8 cellular contexts compared by ENCODE assay signal in the genomic region with DNA sequence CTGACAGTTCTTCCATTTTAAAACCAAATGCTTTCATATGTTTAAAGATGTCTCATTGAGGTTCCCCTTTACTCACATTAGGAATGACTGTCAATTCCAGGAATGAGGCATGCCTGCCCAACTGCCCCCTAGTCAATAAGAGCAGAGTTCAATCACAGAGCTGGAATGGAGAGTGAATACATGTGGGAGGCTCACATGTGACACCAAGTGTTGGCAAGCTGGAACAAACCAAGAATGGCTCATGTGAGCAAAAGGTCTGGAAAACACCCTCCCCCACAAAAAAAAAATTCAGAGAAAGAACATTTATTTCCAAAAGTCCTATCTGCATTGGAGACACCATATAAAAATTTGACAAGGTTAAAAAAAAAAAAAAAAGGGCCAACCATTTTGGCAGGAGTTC. TPM values are rescaled to one million over a fixed set of nuclear protein-coding genes. Genes with fewer than 3 reads are reported as not detected.
DNase-seq lines count a peak whose midpoint lies in the region; ATAC-seq, FAIRE-seq and TF ChIP-seq lines count a peak whose summit lies in the region.

No MANE protein-coding gene starts in this region.

- H3K27me3 Mint-ChIP-seq in CD4-positive, alpha-beta T cell = no peaks in the 10 kb centered on the region

- intact Hi-C loops in CD4-positive, alpha-beta T cell (cut with DNase I, micrococcal nuclease) = loop anchor here in 1 of 2 experiments (5.0 to 10.0 kb wide), 2 partner anchors 225 to 397 kb away; a partner anchor contains a TSS
- intact Hi-C loops in heart right ventricle (cut with DNase I) = loop anchor here in 6 of 10 donors (10.0 kb wide), 3 partner anchors 207 to 227 kb away; a partner anchor contains a TSS

- peaks cover 75% of the 10 kb centered on the region for H3K36me3 Mint-ChIP-seq in CD4-positive, alpha-beta T cell (ENCODE audit: low read depth)

- peak overlapping the region; percentile 13 for H3K4me3 Mint-ChIP-seq in CD4-positive, alpha-beta T cell

- CTCF ChIA-PET in CD4-positive, alpha-beta T cell (lab: Charles Lee) = no interaction called here

- H3K4me3 ChIP-seq in heart right ventricle = peak overlapping the region in 1 of 10 donors; percentile 9
- no peak overlapping the region for H3K4me3 ChIP-seq in small intestine (ENCODE audit: low read depth in 1 of 2, low read length in 2 of 2)

- FAIRE-seq in small intestine (lab: Jason Lieb, UNC) = no peak

- no peak for DNase-seq in CD4-positive, alpha-beta T cell
- DNase-seq in HCEC 1CT (peak; percentile 88), heart right ventricle (peak in 1 of 2 donors; percentile 19), small intestine (peak; percentile 44), SHP77 treated with DMSO at 0.1 percent for 48 hours (lab: John Stamatoyannopoulos, UW) (no peak)
- DNase-seq in activated T-cell treated with anti-CD3 and anti-CD28 coated beads, Interleukin-2, amount 50 U/mL, for 48 hours = peak; percentile 58 to 59

- POLR2A ChIA-PET in CD4-positive, alpha-beta T cell (lab: Charles Lee) = interaction anchor here (1.2 kb wide), 1 partner anchor 24 kb away, joined by 3 read pairs; a partner anchor contains a TSS

- H3K9me3 Mint-ChIP-seq in CD4-positive, alpha-beta T cell = no peaks in the 10 kb centered on the region

- H3K27ac ChIP-seq in CD4-positive, alpha-beta T cell (ENCODE audit: low read depth, low read length) = no peak overlapping the region
- H3K27ac ChIP-seq in heart right ventricle = peak overlapping the region in 7 of 10 donors; percentile 23 to 69 (median 46)
- H3K27ac ChIP-seq in small intestine (ENCODE audit: low read depth in 1 of 2, low read length in 1 of 2) = no peak overlapping the region

- peak overlapping the region; percentile 71 for H3K27ac Mint-ChIP-seq in CD4-positive, alpha-beta T cell

- H3K36me3 ChIP-seq in heart right ventricle (peaks cover 0 to 51% (median 18%) of the 10 kb centered on the region in 9 donors), small intestine (ENCODE audit: control insufficient read depth in 2 of 2, insufficient read depth in 2 of 2, low read length in 2 of 2) (peaks cover 8 to 15% of the 10 kb centered on the region in 2 donors)

- H3K4me1 Mint-ChIP-seq in CD4-positive, alpha-beta T cell (ENCODE audit: low read depth) = peaks cover 70% of the 10 kb centered on the region

- no peak for ATAC-seq in CD4-positive, alpha-beta T cell (ENCODE audit: poor library complexity)
- peak in 4 of 8 donors; percentile 14 to 41 (median 30) for ATAC-seq in heart right ventricle
- no peak for ATAC-seq in GM19035 (IDR thresholded peaks at IDR 0.05; ENCODE audit: unreplicated experiment)
- ATAC-seq in HG03439 (IDR thresholded peaks at IDR 0.05; ENCODE audit: unreplicated experiment) = no peak

- TF ChIP-seq CTCF in CD4-positive, alpha-beta T cell (IDR thresholded peaks at IDR 0.05) = no peak
- TF ChIP-seq CTCF in heart right ventricle (IDR thresholded peaks at IDR 0.05) = peak in 3 of 9 donors; percentile 25 to 33 (median 30)

- no peaks in the 10 kb centered on the region for H3K27me3 ChIP-seq in CD4-positive, alpha-beta T cell (ENCODE audit: control insufficient read depth, insufficient read depth, low read length)
- no peaks in the 10 kb centered on the region for H3K27me3 ChIP-seq in heart right ventricle
- no peaks in the 10 kb centered on the region for H3K27me3 ChIP-seq in small intestine (ENCODE audit: control insufficient read depth in 2 of 2, insufficient read depth in 2 of 2, low read length in 2 of 2)

- H3K9me3 ChIP-seq in CD4-positive, alpha-beta T cell (ENCODE audit: control insufficient read depth, low read length) = no peaks in the 10 kb centered on the region
- no peaks in the 10 kb centered on the region for H3K9me3 ChIP-seq in heart right ventricle
- no peaks in the 10 kb centered on the region for H3K9me3 ChIP-seq in small intestine (ENCODE audit: control insufficient read depth, low read depth)

- H3K4me1 ChIP-seq in heart right ventricle = peaks cover 0 to 72% (median 61%) of the 10 kb centered on the region in 9 donors
- H3K4me1 ChIP-seq in small intestine (ENCODE audit: control insufficient read depth in 2 of 2, insufficient read depth in 1 of 2, low read depth in 1 of 2, low read length in 1 of 2) = peaks cover 2 to 6% of the 10 kb centered on the region in 2 donors

RNA-seq across cellular contexts. Expression of a gene that starts 3.7 kb away (rescaled TPM):
- total RNA-seq in CD4-positive, alpha-beta T cell = 10 to 100 TPM; 47.6 to 48.1 TPM
- 10 to 100 TPM; 41.6 to 63.9 (median 51.7) TPM for total RNA-seq in heart right ventricle
- polyA plus RNA-seq in heart right ventricle (1 to 10 TPM; 6.0 to 8.0 TPM), small intestine (10 to 100 TPM in 1 of 3 donors, 1 to 10 TPM in 2; 6.7 to 17.7 (median 7.0) TPM)

RNA-seq across cellular contexts. Expression of a gene that starts 3.8 kb away (rescaled TPM):
- total RNA-seq in CD4-positive, alpha-beta T cell = 100 to 1,000 TPM; 104 to 106 TPM
- total RNA-seq in heart right ventricle = 10 to 100 TPM; 20.6 to 45.1 (median 25.7) TPM
- polyA plus RNA-seq in heart right ventricle (10 to 100 TPM; 39.4 to 60.4 TPM), small intestine (10 to 100 TPM; 25.3 to 80.5 (median 30.0) TPM)

RNA-seq across cellular contexts. Expression of a gene that starts 23.6 kb away (rescaled TPM):
- total RNA-seq in CD4-positive, alpha-beta T cell = 10 to 100 TPM in 1 of 2 experiments, 1 to 10 TPM in 1; 8.4 to 10.8 TPM
- 10 to 100 TPM; 23.0 to 31.9 (median 28.4) TPM for total RNA-seq in heart right ventricle
- 10 to 100 TPM; 30.1 to 37.9 TPM for polyA plus RNA-seq in heart right ventricle
- polyA plus RNA-seq in small intestine = 10 to 100 TPM; 13.0 to 33.3 (median 19.2) TPM

RNA-seq across cellular contexts. Expression of a gene that starts 23.9 kb away (rescaled TPM):
- 10 to 100 TPM; 60.0 to 64.5 TPM for total RNA-seq in CD4-positive, alpha-beta T cell
- total RNA-seq in heart right ventricle = 10 to 100 TPM; 74.3 to 97.6 (median 82.2) TPM
- polyA plus RNA-seq in heart right ventricle (100 to 1,000 TPM in 1 of 2 donors, 10 to 100 TPM in 1; 21.7 to 122 TPM), small intestine (100 to 1,000 TPM in 2 of 3 donors, 10 to 100 TPM in 1; 90.6 to 215 (median 130) TPM)

Comparison
In these comparisons a context has a peak if more than half of its experiments do, and no peak if none do; other contexts are left out.
1. DNase-seq: peak in HCEC 1CT (single experiment), activated T-cell treated with anti-CD3 and anti-CD28 coated beads, Interleukin-2, amount 50 U/mL, for 48 hours (2 of 2) and small intestine (single experiment); none in CD4-positive, alpha-beta T cell (0 of 10) and SHP77 treated with DMSO at 0.1 percent for 48 hours (single experiment).
2. H3K27ac ChIP-seq: peak in heart right ventricle (7 of 10); none in CD4-positive, alpha-beta T cell (single experiment) and small intestine (0 of 2).